Comparison of ENCODE assay signal across 16 cellular contexts in the genomic region with DNA sequence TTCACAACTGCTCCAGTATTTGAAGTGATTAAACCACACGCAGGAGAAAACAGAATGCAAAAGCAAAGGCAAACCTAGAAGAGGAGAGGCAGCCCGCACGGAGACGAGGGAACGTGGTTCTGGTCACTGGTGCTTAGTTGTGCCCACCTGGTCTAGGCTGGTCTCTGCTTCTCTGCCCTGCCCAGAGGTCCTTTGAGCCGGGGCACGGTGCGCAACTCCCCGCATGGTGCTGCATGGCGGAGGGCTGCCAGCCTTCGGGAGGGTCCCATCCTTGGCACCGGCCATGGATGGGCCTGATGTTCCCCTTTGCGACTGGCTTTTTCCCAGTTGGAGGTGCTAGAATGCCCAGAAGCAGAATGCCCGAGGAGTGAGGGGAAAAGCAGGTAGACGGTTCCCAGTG. TPM values are rescaled to one million over a fixed set of nuclear protein-coding genes. Genes with fewer than 3 reads are reported as not detected.
"Had no signal": no experiment of that assay in that cellular context is flagged by ENCODE, and none has a peak within 500 bp of the region (broad histone marks: within the 10 kb centered on the region; RNA-seq: fewer than 3 reads in every experiment).

No MANE protein-coding gene starts in this region.

- H3K4me3 ChIP-seq: lower lobe of right lung, prostate gland, right atrium auricular region, thoracic aorta, tibial nerve, upper lobe of right lung, uterus had no signal

- H3K9ac ChIP-seq: parathyroid adenoma had no signal

- H3K36me3 ChIP-seq: lower lobe of right lung, prostate gland, right atrium auricular region, thoracic aorta, tibial nerve, upper lobe of right lung, uterus had no signal

- H3K79me2 ChIP-seq: parathyroid adenoma had no signal

- DNase-seq: lower lobe of right lung; stimulated activated CD4-positive, alpha-beta T cell treated with anti-CD3 and anti-CD28 coated beads, Interleukin-4, amount 100 ng/mL, for 4 hours; stimulated activated naive CD8-positive, alpha-beta T cell treated with anti-CD3 and anti-CD28 coated beads, Interleukin-15, Interleukin-2, amounts not matched to agents 100 U/mL and 50 U/mL, for 24 hours; upper lobe of right lung; uterus had no signal

- H2AFZ ChIP-seq: parathyroid adenoma had no signal

- H3K27ac ChIP-seq: lower lobe of right lung, parathyroid adenoma, prostate gland, right atrium auricular region, thoracic aorta, tibial nerve, upper lobe of right lung, uterus had no signal

- H3K4me1 ChIP-seq: lower lobe of right lung, parathyroid adenoma, prostate gland, right atrium auricular region, tibial nerve, upper lobe of right lung, uterus had no signal

- H3K9me3 ChIP-seq: lower lobe of right lung, prostate gland, right atrium auricular region, thoracic aorta, tibial nerve, upper lobe of right lung, uterus had no signal

- H3K27me3 ChIP-seq: right atrium auricular region, tibial nerve, upper lobe of right lung, uterus had no signal

RNA-seq across cellular contexts. Expression of gene KCNC1, which starts 46.1 kb away (rescaled TPM):
- total RNA-seq: dermis microvascular lymphatic vessel endothelial cell; fibroblast of villous mesenchyme; left lobe of liver; lower lobe of right lung; natural killer cell treated with Interleukin-12 subunit alpha and Interleukin-12 subunit beta and Interleukin-15 and Interleukin-18, amount 100 ng/mL, for 72 hours; right atrium auricular region; sciatic nerve; thoracic aorta; tibial nerve; upper lobe of right lung had no signal
- polyA plus RNA-seq: keratinocyte had no signal
